ENCODE assay signal across 30 cellular contexts in genomic region chr11:72662036-72662435, GRCh38. TPM values are rescaled to one million over a fixed set of nuclear protein-coding genes. Genes with fewer than 3 reads are reported as not detected.
"Had no signal": no experiment of that assay in that cellular context is flagged by ENCODE, and none has a peak within 500 bp of the region (broad histone marks: within the 10 kb centered on the region; RNA-seq: fewer than 3 reads in every experiment).

No MANE protein-coding gene starts in this region.

- H3K4me3 Mint-ChIP-seq: dendritic cell treated with granulocyte-macrophage colony-stimulating factor and Interleukin-4, amounts not matched to agents 40 ng/mL and 50 ng/mL, for 4 days; endodermal cell; memory B cell; mesothelial cell of epicardium; natural killer cell treated with Interleukin-12 subunit alpha and Interleukin-12 subunit beta and Interleukin-15 and Interleukin-18, amount 100 ng/mL, for 72 hours; neural crest cell; stimulated activated naive CD8-positive, alpha-beta T cell treated with anti-CD3 and anti-CD28 coated beads, Interleukin-15, amount 100 ng/mL, for 72 hours had no signal

- H3K27ac ChIP-seq: epithelial cell of prostate, gastrocnemius medialis, heart left ventricle, hepatocyte, prostate gland, right atrium auricular region, suprapubic skin, transverse colon, upper lobe of right lung, uterus had no signal

- H3K4me1 ChIP-seq: heart left ventricle, prostate gland, right atrium auricular region, suprapubic skin, transverse colon, upper lobe of right lung, uterus had no signal

- H3K36me3 Mint-ChIP-seq: memory B cell, mesothelial cell of epicardium had no signal

- H3K27me3 ChIP-seq: gastrocnemius medialis, right atrium auricular region, uterus had no signal

- H3K9me3 ChIP-seq: gastrocnemius medialis, mucosa of descending colon, prostate gland, right atrium auricular region, suprapubic skin, transverse colon, upper lobe of right lung, uterus had no signal

- H3K4me3 ChIP-seq: gastrocnemius medialis, heart left ventricle, hepatocyte, lung, mucosa of descending colon, prostate gland, right atrium auricular region, smooth muscle cell, suprapubic skin, transverse colon, upper lobe of right lung, uterus had no signal

- H3K27ac Mint-ChIP-seq: dendritic cell treated with granulocyte-macrophage colony-stimulating factor and Interleukin-4, amounts not matched to agents 40 ng/mL and 50 ng/mL, for 4 days; memory B cell; mesothelial cell of epicardium; natural killer cell treated with Interleukin-12 subunit alpha and Interleukin-12 subunit beta and Interleukin-15 and Interleukin-18, amount 100 ng/mL, for 72 hours; stimulated activated naive CD8-positive, alpha-beta T cell treated with anti-CD3 and anti-CD28 coated beads, Interleukin-15, amount 100 ng/mL, for 72 hours had no signal

- H3K79me2 ChIP-seq: hepatocyte had no signal

- H3K9me3 Mint-ChIP-seq: memory B cell; mesothelial cell of epicardium; natural killer cell treated with Interleukin-12 subunit alpha and Interleukin-12 subunit beta and Interleukin-15 and Interleukin-18, amount 100 ng/mL, for 72 hours had no signal

- H3K4me2 ChIP-seq: hepatocyte, smooth muscle cell had no signal

- H3K4me1 Mint-ChIP-seq: memory B cell; naive B cell; stimulated activated naive CD8-positive, alpha-beta T cell treated with anti-CD3 and anti-CD28 coated beads, Interleukin-15, amount 100 ng/mL, for 72 hours had no signal

- H2AFZ ChIP-seq: hepatocyte had no signal

- H3K36me3 ChIP-seq: gastrocnemius medialis, heart left ventricle, prostate gland, right atrium auricular region, suprapubic skin, transverse colon, upper lobe of right lung, uterus had no signal

- DNase-seq: effector CD8-positive, alpha-beta T cell; foreskin fibroblast; gastrocnemius medialis; heart left ventricle; kidney; mucosa of descending colon; naive B cell; stimulated activated CD4-positive, alpha-beta T cell treated with anti-CD3 and anti-CD28 coated beads, Interleukin-12 subunit alpha, Interleukin-12 subunit beta, amount 100 ng/mL, for 4 hours; stimulated activated CD4-positive, alpha-beta T cell treated with anti-CD3 and anti-CD28 coated beads, Interleukin-1b, Interleukin-23, amount 100 ng/mL, for 48 hours; stimulated activated CD4-positive, alpha-beta T cell treated with anti-CD3 and anti-CD28 coated beads, Interleukin-4, amount 100 ng/mL, for 1 hour; stimulated activated CD8-positive, alpha-beta memory T cell treated with anti-CD3 and anti-CD28 coated beads, Interleukin-4, amount 100 ng/mL, for 48 hours; stimulated activated naive CD4-positive, alpha-beta T cell; stimulated activated naive CD8-positive, alpha-beta T cell treated with anti-CD3 and anti-CD28 coated beads, Interleukin-15, amount 100 ng/mL, for 72 hours; transverse colon; upper lobe of right lung; uterus had no signal

RNA-seq across cellular contexts. Expression of gene PDE2A, which starts 12.2 kb away (rescaled TPM):
- total RNA-seq: osteocyte, smooth muscle cell had no signal
